In genomic region chr18:62282188-62282629, GRCh38 we compare ENCODE assay signal across 11 cellular contexts. TPM values are rescaled to one million over a fixed set of nuclear protein-coding genes. Genes with fewer than 3 reads are reported as not detected.
DNase-seq lines count a peak whose midpoint lies in the region; ATAC-seq, FAIRE-seq and TF ChIP-seq lines count a peak whose summit lies in the region.
"Had no signal": no experiment of that assay in that cellular context is flagged by ENCODE, and none has a peak within 500 bp of the region (broad histone marks: within the 10 kb centered on the region; RNA-seq: fewer than 3 reads in every experiment).

No MANE protein-coding gene starts in this region.

- TF ChIP-seq CTCF in AG09319 (IDR thresholded peaks at IDR 0.05; ENCODE audit: low read depth, low read length) (no peak), HFF-Myc (IDR thresholded peaks at IDR 0.05; ENCODE audit: low read depth, low read length, missing control alignments) (no peak), astrocyte (IDR thresholded peaks at IDR 0.05; ENCODE audit: insufficient read depth, low read depth, low read length) (no peak), heart right ventricle (IDR thresholded peaks at IDR 0.05) (no peak)

- H3K4me2 ChIP-seq in astrocyte (ENCODE audit: low read length) = peak overlapping the region; percentile 51

- WGBS in heart right ventricle, 2 donors = 68 to 72% methylated on average over 2 of the region's 2 CpGs

- H3K36me3 ChIP-seq in astrocyte (ENCODE audit: insufficient read depth, low read length) = no peaks in the 10 kb centered on the region
- peaks cover 0 to 80% (median 0%) of the 10 kb centered on the region in 9 donors for H3K36me3 ChIP-seq in heart right ventricle

- DNase-seq in AG09319 (ENCODE audit: extremely low read depth, low read depth) = peak; percentile 12
- peak; percentile 7 for DNase-seq in HFF-Myc (ENCODE audit: extremely low read depth, low read depth)
- peak; percentile 87 for DNase-seq in astrocyte (ENCODE audit: low read depth)
- peak; percentile 1 for DNase-seq in kidney tubule cell (ENCODE audit: low spot score)
- no peak for DNase-seq in heart right ventricle
- DNase-seq in stimulated activated CD4-positive, alpha-beta T cell treated with anti-CD3 and anti-CD28 coated beads, Interleukin-15, amount 100 ng/mL, for 24 hours = no peak
- DNase-seq: dorsolateral prefrontal cortex, small intestine had no signal

- intact Hi-C loops in heart right ventricle (cut with DNase I) = no loop called here

- peaks cover 13% of the 10 kb centered on the region for H3K36me3 Mint-ChIP-seq in astrocyte (ENCODE audit: low read depth, unreplicated experiment)

- H3K27ac ChIP-seq in astrocyte (ENCODE audit: low read depth, low read length) = peak overlapping the region; percentile 85
- peak overlapping the region in 1 of 10 donors; percentile 53 for H3K27ac ChIP-seq in heart right ventricle

- no peaks in the 10 kb centered on the region for H3K9me3 ChIP-seq in astrocyte (ENCODE audit: insufficient read depth, low read depth, low read length)
- no peaks in the 10 kb centered on the region for H3K9me3 ChIP-seq in heart right ventricle
- H3K9me3 ChIP-seq: HAP-1 had no signal

- ATAC-seq in heart right ventricle = no peak
- ATAC-seq in GM18868 (IDR thresholded peaks at IDR 0.05; ENCODE audit: unreplicated experiment) = no peak
- ATAC-seq in HG03354 (IDR thresholded peaks at IDR 0.05; ENCODE audit: poor library complexity, severe bottlenecking, unreplicated experiment) = no peak

- H3K27me3 Mint-ChIP-seq in astrocyte (ENCODE audit: low read depth, unreplicated experiment) = no peaks in the 10 kb centered on the region

- H3K4me1 ChIP-seq in astrocyte (ENCODE audit: insufficient read depth, low read length) (peaks cover 19% of the 10 kb centered on the region), heart right ventricle (peaks cover 0 to 48% (median 16%) of the 10 kb centered on the region in 9 donors)
- H3K4me1 ChIP-seq: HAP-1 had no signal

- H3K4me3 ChIP-seq in HFF-Myc (replicated peaks; ENCODE audit: low read depth, low read length) (no peak overlapping the region), astrocyte (ENCODE audit: insufficient read depth, low read depth, low read length) (peak overlapping the region; percentile 2), heart right ventricle (no peak overlapping the region)
- H3K4me3 ChIP-seq: dorsolateral prefrontal cortex, HAP-1 had no signal

- H3K9ac ChIP-seq in astrocyte (ENCODE audit: low read length) = peak overlapping the region; percentile 16

- no peaks in the 10 kb centered on the region for H3K79me2 ChIP-seq in astrocyte (ENCODE audit: insufficient read depth, low read length)

- H3K4me1 Mint-ChIP-seq in astrocyte (ENCODE audit: low read depth, unreplicated experiment) = peaks cover 15% of the 10 kb centered on the region

- H3K27me3 ChIP-seq in astrocyte (ENCODE audit: insufficient read depth, low read length) (no peaks in the 10 kb centered on the region), heart right ventricle (no peaks in the 10 kb centered on the region)
- H3K27me3 ChIP-seq: dorsolateral prefrontal cortex had no signal

- H2AFZ ChIP-seq in astrocyte (ENCODE audit: low read depth, low read length) = no peak overlapping the region

- peak; percentile 91 for FAIRE-seq in astrocyte (lab: Jason Lieb, UNC)

- no peaks in the 10 kb centered on the region for H3K9me3 Mint-ChIP-seq in astrocyte (ENCODE audit: unreplicated experiment)

- H4K20me1 ChIP-seq in astrocyte (ENCODE audit: insufficient read depth, low read length) = no peaks in the 10 kb centered on the region

- H3K4me3 Mint-ChIP-seq in astrocyte (ENCODE audit: unreplicated experiment) = no peak overlapping the region

- peak overlapping the region; percentile 60 for H3K27ac Mint-ChIP-seq in astrocyte (ENCODE audit: unreplicated experiment)

RNA-seq across cellular contexts. Expression of gene TNFRSF11A, which starts 42.9 kb away (rescaled TPM):
- total RNA-seq in astrocyte = 0.75 and 1.5 TPM in 2 replicates
- 1 to 10 TPM in 5 of 10 donors, under 1 TPM in 5; 0.34 to 2.7 (median 1.1) TPM for total RNA-seq in heart right ventricle
- under 1 TPM; 0.29 to 0.33 TPM for polyA plus RNA-seq in heart right ventricle

Comparison
In these comparisons a context has a peak if more than half of its experiments do, and no peak if none do; other contexts are left out.
1. DNase-seq: peak in AG09319 (single experiment), HFF-Myc (single experiment), astrocyte (single experiment) and kidney tubule cell (single experiment); none in heart right ventricle (0 of 2) and stimulated activated CD4-positive, alpha-beta T cell treated with anti-CD3 and anti-CD28 coated beads, Interleukin-15, amount 100 ng/mL, for 24 hours (single experiment).